8 cellular contexts compared by ENCODE assay signal in the genomic region with DNA sequence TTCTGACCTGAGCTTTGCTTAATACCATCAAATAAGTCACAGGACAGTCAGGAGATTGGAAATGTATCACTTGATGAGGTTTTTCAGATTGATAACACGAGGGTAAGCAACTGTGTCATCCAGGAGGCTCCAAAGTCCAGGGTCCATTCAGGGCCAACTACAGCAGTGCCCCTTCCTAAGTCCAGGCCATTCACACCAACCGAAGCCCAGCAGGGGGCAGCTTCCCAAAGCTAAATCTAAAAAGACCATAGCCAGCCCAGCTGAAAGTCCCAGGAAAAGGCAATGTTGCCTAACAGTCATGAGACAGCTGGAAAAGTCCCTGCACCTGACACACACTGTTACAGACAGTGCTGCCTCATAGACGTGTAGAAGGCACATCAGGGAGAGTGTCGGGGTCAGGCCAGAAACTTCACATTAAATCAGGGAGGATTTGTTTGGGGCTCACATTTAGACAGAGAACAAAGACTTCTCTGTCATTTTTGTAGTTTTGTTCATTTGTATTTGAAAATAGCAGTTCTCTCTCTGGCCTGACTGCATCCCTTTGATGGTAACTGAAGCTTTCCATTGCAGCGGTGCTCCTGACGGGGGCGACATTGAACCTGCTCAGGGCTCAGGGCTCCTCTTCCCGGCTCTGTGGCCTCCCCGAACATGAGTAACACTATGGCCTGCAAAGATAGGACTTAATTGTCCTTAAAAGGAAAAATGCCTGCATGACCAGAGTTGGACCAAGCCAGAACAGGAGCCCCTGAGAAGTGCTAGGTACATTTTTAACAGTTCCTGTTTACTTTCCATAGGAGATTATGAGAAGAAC.
DNase-seq lines count a peak whose midpoint lies in the region; ATAC-seq and TF ChIP-seq lines count a peak whose summit lies in the region.

No MANE protein-coding gene starts in this region.

- intact Hi-C loops in dendritic cell treated with granulocyte-macrophage colony-stimulating factor and Interleukin-4, amounts not matched to agents 40 ng/mL and 50 ng/mL, for 4 days (cut with micrococcal nuclease), result loop anchor here (2.0 to 5.0 kb wide), 2 partner anchors 200 to 348 kb away; a partner anchor contains a TSS

- TF ChIP-seq RAD21 in liver (IDR thresholded peaks at IDR 0.05), result peak; percentile 79 to 86

- H3K9ac ChIP-seq in liver (ENCODE audit: low read depth in 1 of 2, low read length in 2 of 2), result peak overlapping the region in 1 of 2 donors; percentile 52

- peaks cover 13% of the 10 kb centered on the region for H3K27me3 Mint-ChIP-seq in T-helper 17 cell
- H3K27me3 Mint-ChIP-seq in dendritic cell treated with granulocyte-macrophage colony-stimulating factor and Interleukin-4, amounts not matched to agents 40 ng/mL and 50 ng/mL, for 4 days, result no peaks in the 10 kb centered on the region

- H3K9me3 ChIP-seq in T-helper 17 cell (ENCODE audit: control insufficient read depth, low read length, poor library complexity, severe bottlenecking) (no peaks in the 10 kb centered on the region), liver (ENCODE audit: control insufficient read depth in 4 of 4, low read length in 3 of 4) (no peaks in the 10 kb centered on the region)

- DNase-seq in Daoy (ENCODE audit: low read depth), result peak; percentile 73
- DNase-seq in KBM-7, result peak; percentile 76
- DNase-seq in T-helper 17 cell, result no peak
- peak; percentile 54 for DNase-seq in stimulated activated CD8-positive, alpha-beta memory T cell treated with anti-CD3 and anti-CD28 coated beads, Interleukin-4, amount 100 ng/mL, for 48 hours
- no peak for DNase-seq in OCI-M2 (lab: John Stamatoyannopoulos, UW; ENCODE audit: unreplicated experiment)

- no peak overlapping the region for H3K27ac Mint-ChIP-seq in T-helper 17 cell
- peak overlapping the region; percentile 32 for H3K27ac Mint-ChIP-seq in dendritic cell treated with granulocyte-macrophage colony-stimulating factor and Interleukin-4, amounts not matched to agents 40 ng/mL and 50 ng/mL, for 4 days

- peaks cover 9% of the 10 kb centered on the region for H3K9me3 Mint-ChIP-seq in dendritic cell treated with granulocyte-macrophage colony-stimulating factor and Interleukin-4, amounts not matched to agents 40 ng/mL and 50 ng/mL, for 4 days

- no peak overlapping the region for H3K4me3 ChIP-seq in liver (ENCODE audit: low read depth in 1 of 3, low read length in 3 of 3)

- in situ Hi-C loops in KBM-7 (cut with MboI; ENCODE audit: low pct_unique_long_range_greater_than_20kb, low sequenced_read_pairs), result no loop called here

- WGBS in liver, result 12% methylated on average over 9 of the region's 9 CpGs

- H3K27me3 ChIP-seq in liver (ENCODE audit: control insufficient read depth in 4 of 4, insufficient read depth in 4 of 4, low read length in 3 of 4), result no peaks in the 10 kb centered on the region

- no peak overlapping the region for H3K4me3 Mint-ChIP-seq in T-helper 17 cell
- H3K4me3 Mint-ChIP-seq in dendritic cell treated with granulocyte-macrophage colony-stimulating factor and Interleukin-4, amounts not matched to agents 40 ng/mL and 50 ng/mL, for 4 days, result no peak overlapping the region

- peak; percentile 81 for TF ChIP-seq CTCF in liver (IDR thresholded peaks at IDR 0.05; ENCODE audit: low read depth, low read length, missing input control)

- peak; percentile 67 for ATAC-seq in GM21423 (IDR thresholded peaks at IDR 0.05; ENCODE audit: unreplicated experiment)
- peak; percentile 60 for ATAC-seq in T-helper 17 cell

- peaks cover 0 to 14% (median 6%) of the 10 kb centered on the region in 4 donors for H3K4me1 ChIP-seq in liver (ENCODE audit: control insufficient read depth in 4 of 4, insufficient read depth in 4 of 4, low read length in 3 of 4)

- no peaks in the 10 kb centered on the region for H3K36me3 ChIP-seq in liver (ENCODE audit: control insufficient read depth in 4 of 4, insufficient read depth in 3 of 4, low read depth in 1 of 4, low read length in 3 of 4)

- peak overlapping the region; percentile 78 to 84 for H3K27ac ChIP-seq in liver (ENCODE audit: low read depth in 1 of 2, low read length in 2 of 2)

- H3K4me1 Mint-ChIP-seq in T-helper 17 cell, result peaks cover 6% of the 10 kb centered on the region
- peaks cover 55% of the 10 kb centered on the region for H3K4me1 Mint-ChIP-seq in dendritic cell treated with granulocyte-macrophage colony-stimulating factor and Interleukin-4, amounts not matched to agents 40 ng/mL and 50 ng/mL, for 4 days (ENCODE audit: low read depth)

- no peaks in the 10 kb centered on the region for H3K36me3 Mint-ChIP-seq in T-helper 17 cell (ENCODE audit: low read depth)
- H3K36me3 Mint-ChIP-seq in dendritic cell treated with granulocyte-macrophage colony-stimulating factor and Interleukin-4, amounts not matched to agents 40 ng/mL and 50 ng/mL, for 4 days (ENCODE audit: low read depth), result no peaks in the 10 kb centered on the region

TF ChIP-seq in liver, 16 proteins besides CTCF, POLR2A, EP300 and RAD21:
- TF ChIP-seq SP1 (IDR thresholded peaks at IDR 0.05), result peak; percentile 94
- TF ChIP-seq FOXA1 (IDR thresholded peaks at IDR 0.05), result no peak
- TF ChIP-seq RXRA (IDR thresholded peaks at IDR 0.05), result peak; percentile 94 to 96
- peak; percentile 38 for TF ChIP-seq FOXA2 (IDR thresholded peaks at IDR 0.05)
- peak; percentile 100 for TF ChIP-seq HNF4G (IDR thresholded peaks at IDR 0.05)
- peak; percentile 43 for TF ChIP-seq TAF1 (conservative IDR thresholded peaks at IDR 0.05)
- no peak for TF ChIP-seq GABPA (IDR thresholded peaks at IDR 0.05 in 1 of 2, conservative IDR thresholded peaks at IDR 0.05 in 1 of 2)
- TF ChIP-seq, protein P1, sequence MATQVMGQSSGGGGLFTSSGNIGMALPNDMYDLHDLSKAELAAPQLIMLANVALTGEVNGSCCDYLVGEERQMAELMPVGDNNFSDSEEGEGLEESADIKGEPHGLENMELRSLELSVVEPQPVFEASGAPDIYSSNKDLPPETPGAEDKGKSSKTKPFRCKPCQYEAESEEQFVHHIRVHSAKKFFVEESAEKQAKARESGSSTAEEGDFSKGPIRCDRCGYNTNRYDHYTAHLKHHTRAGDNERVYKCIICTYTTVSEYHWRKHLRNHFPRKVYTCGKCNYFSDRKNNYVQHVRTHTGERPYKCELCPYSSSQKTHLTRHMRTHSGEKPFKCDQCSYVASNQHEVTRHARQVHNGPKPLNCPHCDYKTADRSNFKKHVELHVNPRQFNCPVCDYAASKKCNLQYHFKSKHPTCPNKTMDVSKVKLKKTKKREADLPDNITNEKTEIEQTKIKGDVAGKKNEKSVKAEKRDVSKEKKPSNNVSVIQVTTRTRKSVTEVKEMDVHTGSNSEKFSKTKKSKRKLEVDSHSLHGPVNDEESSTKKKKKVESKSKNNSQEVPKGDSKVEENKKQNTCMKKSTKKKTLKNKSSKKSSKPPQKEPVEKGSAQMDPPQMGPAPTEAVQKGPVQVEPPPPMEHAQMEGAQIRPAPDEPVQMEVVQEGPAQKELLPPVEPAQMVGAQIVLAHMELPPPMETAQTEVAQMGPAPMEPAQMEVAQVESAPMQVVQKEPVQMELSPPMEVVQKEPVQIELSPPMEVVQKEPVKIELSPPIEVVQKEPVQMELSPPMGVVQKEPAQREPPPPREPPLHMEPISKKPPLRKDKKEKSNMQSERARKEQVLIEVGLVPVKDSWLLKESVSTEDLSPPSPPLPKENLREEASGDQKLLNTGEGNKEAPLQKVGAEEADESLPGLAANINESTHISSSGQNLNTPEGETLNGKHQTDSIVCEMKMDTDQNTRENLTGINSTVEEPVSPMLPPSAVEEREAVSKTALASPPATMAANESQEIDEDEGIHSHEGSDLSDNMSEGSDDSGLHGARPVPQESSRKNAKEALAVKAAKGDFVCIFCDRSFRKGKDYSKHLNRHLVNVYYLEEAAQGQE (IDR thresholded peaks at IDR 0.05), result peak; percentile 47
- TF ChIP-seq, protein P2, sequence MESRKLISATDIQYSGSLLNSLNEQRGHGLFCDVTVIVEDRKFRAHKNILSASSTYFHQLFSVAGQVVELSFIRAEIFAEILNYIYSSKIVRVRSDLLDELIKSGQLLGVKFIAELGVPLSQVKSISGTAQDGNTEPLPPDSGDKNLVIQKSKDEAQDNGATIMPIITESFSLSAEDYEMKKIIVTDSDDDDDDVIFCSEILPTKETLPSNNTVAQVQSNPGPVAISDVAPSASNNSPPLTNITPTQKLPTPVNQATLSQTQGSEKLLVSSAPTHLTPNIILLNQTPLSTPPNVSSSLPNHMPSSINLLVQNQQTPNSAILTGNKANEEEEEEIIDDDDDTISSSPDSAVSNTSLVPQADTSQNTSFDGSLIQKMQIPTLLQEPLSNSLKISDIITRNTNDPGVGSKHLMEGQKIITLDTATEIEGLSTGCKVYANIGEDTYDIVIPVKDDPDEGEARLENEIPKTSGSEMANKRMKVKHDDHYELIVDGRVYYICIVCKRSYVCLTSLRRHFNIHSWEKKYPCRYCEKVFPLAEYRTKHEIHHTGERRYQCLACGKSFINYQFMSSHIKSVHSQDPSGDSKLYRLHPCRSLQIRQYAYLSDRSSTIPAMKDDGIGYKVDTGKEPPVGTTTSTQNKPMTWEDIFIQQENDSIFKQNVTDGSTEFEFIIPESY (IDR thresholded peaks at IDR 0.05), result peak; percentile 44
- TF ChIP-seq, protein P3, sequence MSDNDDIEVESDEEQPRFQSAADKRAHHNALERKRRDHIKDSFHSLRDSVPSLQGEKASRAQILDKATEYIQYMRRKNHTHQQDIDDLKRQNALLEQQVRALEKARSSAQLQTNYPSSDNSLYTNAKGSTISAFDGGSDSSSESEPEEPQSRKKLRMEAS (IDR thresholded peaks at IDR 0.05), result peak; percentile 65
- peak; percentile 66 to 83 for TF ChIP-seq JUND (IDR thresholded peaks at IDR 0.05)
- peak; percentile 82 for TF ChIP-seq NR2F2 (IDR thresholded peaks at IDR 0.05)
- peak; percentile 99 to 100 for TF ChIP-seq HNF4A (conservative IDR thresholded peaks at IDR 0.05)
- peak; percentile 70 for TF ChIP-seq YY1 (IDR thresholded peaks at IDR 0.05)
- TF ChIP-seq EGR1 (IDR thresholded peaks at IDR 0.05; ENCODE audit: low read depth in 2 of 2), result peak in 1 of 2 donors; percentile 67
- TF ChIP-seq, protein P4, sequence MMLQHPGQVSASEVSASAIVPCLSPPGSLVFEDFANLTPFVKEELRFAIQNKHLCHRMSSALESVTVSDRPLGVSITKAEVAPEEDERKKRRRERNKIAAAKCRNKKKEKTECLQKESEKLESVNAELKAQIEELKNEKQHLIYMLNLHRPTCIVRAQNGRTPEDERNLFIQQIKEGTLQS (IDR thresholded peaks at IDR 0.05), result peak; percentile 32

Comparison
In these comparisons a context has a peak if more than half of its experiments do, and no peak if none do; other contexts are left out.
1. DNase-seq: peak in Daoy (single experiment), KBM-7 (single experiment) and stimulated activated CD8-positive, alpha-beta memory T cell treated with anti-CD3 and anti-CD28 coated beads, Interleukin-4, amount 100 ng/mL, for 48 hours (single experiment); none in T-helper 17 cell (0 of 3) and OCI-M2 (single experiment).